Comparison of ENCODE assay signal across 12 cellular contexts in the genomic region with DNA sequence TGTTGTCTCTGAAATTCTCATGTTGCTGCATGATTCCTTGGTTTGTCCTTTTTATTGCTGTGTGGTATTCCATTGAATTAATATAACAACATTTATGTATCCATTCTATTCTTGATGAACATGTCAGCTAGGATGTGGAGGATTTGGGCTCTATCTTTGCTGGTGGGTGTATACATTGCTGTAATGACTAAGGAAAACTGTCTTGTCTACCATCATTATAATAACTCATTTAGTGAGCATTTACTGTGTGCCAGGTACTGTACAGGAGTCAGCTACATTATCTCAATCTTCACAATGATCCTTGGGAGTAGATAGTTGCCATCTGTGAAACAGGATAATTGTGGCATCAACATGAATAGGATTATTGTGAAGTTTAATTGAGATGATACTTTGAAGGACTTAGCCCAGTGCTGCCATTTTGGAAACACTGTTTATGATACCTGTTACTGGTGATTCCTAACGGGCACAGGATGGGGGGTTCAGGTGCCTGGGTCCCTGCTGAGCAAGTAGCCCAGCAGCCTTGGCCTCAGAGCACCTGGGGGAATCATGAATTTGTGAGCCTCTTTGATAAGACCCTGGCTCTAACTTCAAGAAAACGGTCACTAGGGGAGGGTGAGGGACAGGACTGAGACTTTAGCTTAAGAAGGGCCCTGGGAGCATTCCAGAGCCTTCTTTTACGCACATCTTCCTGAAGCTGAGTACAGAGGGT. TPM values are rescaled to one million over a fixed set of nuclear protein-coding genes. Genes with fewer than 3 reads are reported as not detected.
DNase-seq lines count a peak whose midpoint lies in the region; ATAC-seq lines count a peak whose summit lies in the region.
"Had no signal": no experiment of that assay in that cellular context is flagged by ENCODE, and none has a peak within 500 bp of the region (broad histone marks: within the 10 kb centered on the region; RNA-seq: fewer than 3 reads in every experiment).

No MANE protein-coding gene starts in this region.

- H3K4me3 Mint-ChIP-seq in activated CD4-positive, alpha-beta T cell treated with anti-CD3 and anti-CD28 coated beads, Interleukin-2, amount 10 ng/mL, durations not matched to agents 24 days and 14 days: peak overlapping the region; percentile 88
- peak overlapping the region; percentile 79 for H3K4me3 Mint-ChIP-seq in activated naive CD8-positive, alpha-beta T cell treated with anti-CD3 and anti-CD28 coated beads, Interleukin-2, amount 50 U/mL, for 24 hours

- no peak overlapping the region for H2BK15ac ChIP-seq in neuronal stem cell (ENCODE audit: low read length)

- no peak overlapping the region for H2BK5ac ChIP-seq in neuronal stem cell (ENCODE audit: low read length)

- no peaks in the 10 kb centered on the region for H3K36me3 ChIP-seq in Karpas-422 (ENCODE audit: insufficient read depth, low read length)
- H3K36me3 ChIP-seq in neuronal stem cell (replicated peaks in 1 of 2; ENCODE audit: control insufficient read depth in 2 of 2, insufficient read depth in 2 of 2, low read length in 2 of 2): peaks cover 0 to 21% of the 10 kb centered on the region in 2 donors
- H3K36me3 ChIP-seq in GM23248 (ENCODE audit: low read depth): no peaks in the 10 kb centered on the region

- peak overlapping the region; percentile 93 for H3K27ac Mint-ChIP-seq in activated CD4-positive, alpha-beta T cell treated with anti-CD3 and anti-CD28 coated beads, Interleukin-2, amount 10 ng/mL, durations not matched to agents 24 days and 14 days
- peak overlapping the region; percentile 84 for H3K27ac Mint-ChIP-seq in activated naive CD8-positive, alpha-beta T cell treated with anti-CD3 and anti-CD28 coated beads, Interleukin-2, amount 50 U/mL, for 24 hours

- intact Hi-C loops in activated CD4-positive, alpha-beta T cell treated with anti-CD3 and anti-CD28 coated beads, Interleukin-2, amount 10 ng/mL, durations not matched to agents 24 days and 14 days (cut with micrococcal nuclease): loop anchor here (2.0 kb wide), 2 partner anchors 27 to 63 kb away; no protein-coding TSS in a partner anchor

- H3K18ac ChIP-seq in neuronal stem cell (ENCODE audit: low read length): no peak overlapping the region

- peaks cover 41% of the 10 kb centered on the region for H3K4me1 ChIP-seq in Karpas-422 (ENCODE audit: low read length)
- H3K4me1 ChIP-seq in neuronal stem cell (ENCODE audit: control insufficient read depth in 2 of 2, insufficient read depth in 1 of 2, low read depth in 1 of 2, low read length in 2 of 2): peaks cover 6 to 16% of the 10 kb centered on the region in 2 donors
- no peaks in the 10 kb centered on the region; the same call in 1 of the 2 replicates for H3K4me1 ChIP-seq in GM23248 (ENCODE audit: insufficient read depth)

- H3K27ac ChIP-seq in Karpas-422 (ENCODE audit: low read length): no peak overlapping the region
- no peak overlapping the region for H3K27ac ChIP-seq in neuronal stem cell (replicated peaks; ENCODE audit: low read length)
- no peak overlapping the region for H3K27ac ChIP-seq in GM23248

- no peak overlapping the region for H3K4ac ChIP-seq in neuronal stem cell (ENCODE audit: low read length)

- H3K79me2 ChIP-seq in Karpas-422 (ENCODE audit: low read length): peaks cover 12% of the 10 kb centered on the region; the same call in 1 of the 2 replicates
- no peaks in the 10 kb centered on the region for H3K79me2 ChIP-seq in GM23248 (ENCODE audit: insufficient read depth)

- H3K9me2 ChIP-seq in Karpas-422 (replicated peaks; ENCODE audit: insufficient read depth, low read length) (no peaks in the 10 kb centered on the region), GM23248 (ENCODE audit: insufficient read depth) (no peaks in the 10 kb centered on the region)

- H3K9me3 Mint-ChIP-seq in activated CD4-positive, alpha-beta T cell treated with anti-CD3 and anti-CD28 coated beads, Interleukin-2, amount 10 ng/mL, durations not matched to agents 24 days and 14 days: peaks cover 4% of the 10 kb centered on the region
- H3K9me3 Mint-ChIP-seq in activated naive CD8-positive, alpha-beta T cell treated with anti-CD3 and anti-CD28 coated beads, Interleukin-2, amount 50 U/mL, for 24 hours: no peaks in the 10 kb centered on the region

- no peak overlapping the region for H3K23ac ChIP-seq in neuronal stem cell (ENCODE audit: low read depth, low read length, poor library complexity)

- no peak for DNase-seq in activated CD4-positive, alpha-beta T cell treated with anti-CD3 and anti-CD28 coated beads, Interleukin-2, amount 10 ng/mL, durations not matched to agents 24 days and 14 days
- no peak for DNase-seq in activated CD4-positive, alpha-beta T cell treated with anti-CD3 and anti-CD28 coated beads, Interleukin-2, amount 50 U/mL, for 48 hours
- DNase-seq in Karpas-422 (no peak), neuronal stem cell (ENCODE audit: low spot score) (no peak), NCI-H1105 treated with DMSO at 0.1 percent for 48 hours (lab: John Stamatoyannopoulos, UW) (no peak), GM23248 (no peak), DMS53 (lab: John Stamatoyannopoulos, UW) (no peak)
- DNase-seq in activated naive CD8-positive, alpha-beta T cell treated with anti-CD3 and anti-CD28 coated beads, Interleukin-2, amount 50 U/mL, for 24 hours: no peak
- DNase-seq: activated CD8-positive, alpha-beta memory T cell treated with anti-CD3 and anti-CD28 coated beads for 24 hours; foreskin melanocyte; NCI-H187 treated with DMSO at 0.1 percent for 48 hours had no signal

- no CpG with 5 or more reads among the region's 3 CpGs for WGBS in neuronal stem cell (ENCODE audit: extremely low coverage in 2 of 2, insufficient read length in 2 of 2, insufficient replicate concordance in 1 of 2), 2 donors
- 97% methylated on average over 3 of the region's 3 CpGs for WGBS in GM23248 (ENCODE audit: low coverage in 1 of 2, low lambda C conversion rate in 2 of 2, missing lambda C conversion rate in 2 of 2), 2 experiments

- no peak overlapping the region for H2AK5ac ChIP-seq in neuronal stem cell (ENCODE audit: low read depth, low read length)

- H3K27me3 ChIP-seq in Karpas-422 (ENCODE audit: low read length): no peaks in the 10 kb centered on the region
- peaks cover 0 to 3% (median 0%) of the 10 kb centered on the region in 3 experiments for H3K27me3 ChIP-seq in neuronal stem cell (ENCODE audit: control insufficient read depth in 3 of 3, insufficient read depth in 3 of 3, low read depth in 1 of 3, low read length in 3 of 3)
- no peaks in the 10 kb centered on the region for H3K27me3 ChIP-seq in GM23248 (replicated peaks; ENCODE audit: insufficient read depth)
- H3K27me3 ChIP-seq: testis had no signal

- no peak overlapping the region for H2BK120ac ChIP-seq in neuronal stem cell (ENCODE audit: low read depth, low read length)

- H3F3A ChIP-seq in GM23248 (ENCODE audit: insufficient read depth): no peaks in the 10 kb centered on the region

- H4K20me1 ChIP-seq in Karpas-422 (ENCODE audit: insufficient read depth, low read depth, low read length): no peaks in the 10 kb centered on the region
- H4K20me1 ChIP-seq in GM23248 (ENCODE audit: insufficient read depth): no peaks in the 10 kb centered on the region

- H2AFZ ChIP-seq in Karpas-422 (ENCODE audit: low read length) (no peak overlapping the region), neuronal stem cell (ENCODE audit: low read length) (peak overlapping the region; percentile 94), GM23248 (no peak overlapping the region)

- H3K14ac ChIP-seq in neuronal stem cell (ENCODE audit: low read length): no peak overlapping the region

- peaks cover 13% of the 10 kb centered on the region for H3K36me3 Mint-ChIP-seq in activated CD4-positive, alpha-beta T cell treated with anti-CD3 and anti-CD28 coated beads, Interleukin-2, amount 10 ng/mL, durations not matched to agents 24 days and 14 days (ENCODE audit: low read depth)
- peaks cover 8% of the 10 kb centered on the region for H3K36me3 Mint-ChIP-seq in activated naive CD8-positive, alpha-beta T cell treated with anti-CD3 and anti-CD28 coated beads, Interleukin-2, amount 50 U/mL, for 24 hours (ENCODE audit: low read depth)

- in situ Hi-C loops in GM23248 (cut with MboI): no loop called here

- ATAC-seq in activated naive CD8-positive, alpha-beta T cell treated with anti-CD3 and anti-CD28 coated beads, Interleukin-2, amount 50 U/mL, for 24 hours: no peak

- H3K9me3 ChIP-seq in Karpas-422 (ENCODE audit: low read length) (no peaks in the 10 kb centered on the region), neuronal stem cell (replicated peaks in 1 of 2; ENCODE audit: control insufficient read depth in 2 of 2, insufficient read depth in 1 of 2, low read depth in 1 of 2, low read length in 2 of 2) (no peaks in the 10 kb centered on the region), GM23248 (ENCODE audit: low read depth) (no peaks in the 10 kb centered on the region)
- H3K9me3 ChIP-seq: testis had no signal

- H3K9ac ChIP-seq in Karpas-422 (ENCODE audit: low read length) (peak overlapping the region; percentile 77), neuronal stem cell (ENCODE audit: low read depth, low read length, poor library complexity) (no peak overlapping the region), GM23248 (no peak overlapping the region)

- no peak overlapping the region for H2BK12ac ChIP-seq in neuronal stem cell (ENCODE audit: low read length)

- H3K4me2 ChIP-seq in Karpas-422 (ENCODE audit: low read depth, low read length, poor library complexity, severe bottlenecking) (peak overlapping the region; percentile 94), neuronal stem cell (ENCODE audit: insufficient read depth, low read length, poor library complexity, severe bottlenecking) (no peak overlapping the region), GM23248 (ENCODE audit: unreplicated experiment) (no peak overlapping the region)

- H4K8ac ChIP-seq in neuronal stem cell (ENCODE audit: low read depth, low read length): no peak overlapping the region

- H3K4me1 Mint-ChIP-seq in activated CD4-positive, alpha-beta T cell treated with anti-CD3 and anti-CD28 coated beads, Interleukin-2, amount 10 ng/mL, durations not matched to agents 24 days and 14 days: peaks cover 26% of the 10 kb centered on the region
- peaks cover 11% of the 10 kb centered on the region for H3K4me1 Mint-ChIP-seq in activated naive CD8-positive, alpha-beta T cell treated with anti-CD3 and anti-CD28 coated beads, Interleukin-2, amount 50 U/mL, for 24 hours

- no peak overlapping the region for H4K91ac ChIP-seq in neuronal stem cell (ENCODE audit: low read depth, low read length, poor library complexity)

- H3K79me1 ChIP-seq in neuronal stem cell (ENCODE audit: low read depth, low read length): peaks cover 2% of the 10 kb centered on the region

- no peaks in the 10 kb centered on the region for H3K27me3 Mint-ChIP-seq in activated CD4-positive, alpha-beta T cell treated with anti-CD3 and anti-CD28 coated beads, Interleukin-2, amount 10 ng/mL, durations not matched to agents 24 days and 14 days
- no peaks in the 10 kb centered on the region for H3K27me3 Mint-ChIP-seq in activated naive CD8-positive, alpha-beta T cell treated with anti-CD3 and anti-CD28 coated beads, Interleukin-2, amount 50 U/mL, for 24 hours

- H3K4me3 ChIP-seq in Karpas-422 (ENCODE audit: low read length) (peak overlapping the region; percentile 79), neuronal stem cell (ENCODE audit: low read length in 2 of 2) (no peak overlapping the region), GM23248 (no peak overlapping the region)

RNA-seq across cellular contexts. Expression of a gene that starts 1.8 kb away (rescaled TPM):
- total RNA-seq in activated CD4-positive, alpha-beta T cell treated with anti-CD3 and anti-CD28 coated beads, Interleukin-2, amount 10 ng/mL, durations not matched to agents 24 days and 14 days: 54.5 and 55.8 TPM in 2 replicates
- total RNA-seq in Karpas-422 (2014; rRNA removed; shearing (Covaris generic); ENCODE audit: low replicate concordance): 12.0 and 20.1 TPM in 2 replicates
- 15.7 TPM for polyA plus RNA-seq in neuronal stem cell (2013, experiment 1 of 2)
- polyA plus RNA-seq in neuronal stem cell (2013, experiment 2 of 2): 15.8 TPM
- 2.8 and 6.5 TPM in 2 replicates for total RNA-seq in GM23248 (2014; rRNA removed; shearing (Covaris generic))
- polyA plus RNA-seq in GM23248 (2016; fragmentation: Nextera tagmentation; extraction: Ambion mirVana): 5.1 and 5.2 TPM in 2 replicates
